Comparison of ENCODE assay signal across 7 cellular contexts in the genomic region with DNA sequence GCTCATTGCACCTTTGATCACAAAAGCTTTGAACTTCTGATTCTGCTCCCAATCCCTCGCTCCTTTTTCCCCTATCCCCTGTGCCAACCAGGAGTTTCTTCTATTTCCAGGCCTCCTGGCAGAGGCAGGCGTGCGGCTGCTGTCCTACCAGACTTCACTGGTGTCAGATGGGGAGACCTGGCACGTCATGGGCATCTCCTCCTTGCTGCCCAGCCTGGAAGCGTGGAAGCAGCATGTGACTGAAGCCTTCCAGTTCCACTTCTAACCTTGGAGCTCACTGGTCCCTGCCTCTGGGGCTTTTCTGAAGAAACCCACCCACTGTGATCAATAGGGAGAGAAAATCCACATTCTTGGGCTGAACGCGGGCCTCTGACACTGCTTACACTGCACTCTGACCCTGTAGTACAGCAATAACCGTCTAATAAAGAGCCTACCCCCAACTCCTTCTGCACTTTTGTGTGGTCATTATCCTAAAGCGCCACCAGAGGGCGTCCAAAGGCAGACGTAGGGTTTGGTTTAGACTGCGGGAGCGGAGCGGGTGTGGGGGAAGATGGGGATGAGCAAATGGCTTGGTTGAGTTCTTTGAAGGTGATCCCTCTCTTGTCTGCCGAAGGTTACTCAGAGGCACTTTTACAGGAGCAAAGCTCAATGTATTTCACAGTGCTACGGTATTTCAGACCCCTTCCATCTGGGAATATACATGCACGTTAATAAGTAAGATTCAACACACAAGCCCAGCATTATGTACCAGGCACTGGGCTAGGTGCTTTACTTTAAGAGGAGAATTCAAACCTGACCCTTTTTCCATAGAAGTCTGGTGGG. TPM values are rescaled to one million over a fixed set of nuclear protein-coding genes. Genes with fewer than 3 reads are reported as not detected.
A peak's percentile ranks its signal among the peaks of the same experiment; 100 is the strongest.
DNase-seq lines count a peak whose midpoint lies in the region; ATAC-seq, FAIRE-seq and TF ChIP-seq lines count a peak whose summit lies in the region.

No MANE protein-coding gene starts in this region.

- no peaks in the 10 kb centered on the region for H3K27me3 ChIP-seq in dorsolateral prefrontal cortex
- no peaks in the 10 kb centered on the region for H3K27me3 ChIP-seq in lung (ENCODE audit: control insufficient read depth, insufficient read depth)

- ATAC-seq in HG03066 (IDR thresholded peaks at IDR 0.05; ENCODE audit: low read depth, unreplicated experiment) = peak; percentile 83
- ATAC-seq in lung (ENCODE audit: insufficient read depth, low FRiP score) = peak; percentile 78

- no peak for TF ChIP-seq POLR2A in GM12891 (IDR thresholded peaks at IDR 0.05; ENCODE audit: low read depth, low read length)

- no peaks in the 10 kb centered on the region for H3K36me3 ChIP-seq in lung (ENCODE audit: control insufficient read depth in 2 of 2, insufficient read depth in 2 of 2, low read length in 2 of 2)

- peaks cover 0 to 4% of the 10 kb centered on the region in 2 donors for H3K4me1 ChIP-seq in lung (ENCODE audit: control insufficient read depth in 2 of 2, insufficient read depth in 2 of 2, low read length in 2 of 2)

- intact Hi-C loops in dorsolateral prefrontal cortex (cut with DNase I) = loop anchor here in 1 of 2 donors (5.0 to 10.0 kb wide), 3 partner anchors 69 to 221 kb away; no protein-coding TSS in a partner anchor

- H3K27ac ChIP-seq in dorsolateral prefrontal cortex (peak overlapping the region in 51 of 59 donors; percentile 1 to 97 (median 64)), lung (ENCODE audit: low read depth in 1 of 2, low read length in 1 of 2) (no peak overlapping the region)

- no peaks in the 10 kb centered on the region for H3K9me3 ChIP-seq in lung (ENCODE audit: control insufficient read depth in 2 of 2, insufficient read depth in 1 of 2, low read length in 1 of 2)

- peak; percentile 67 to 92 (median 84) for TF ChIP-seq CTCF in dorsolateral prefrontal cortex (IDR thresholded peaks at IDR 0.05 in 54 of 56, conservative IDR thresholded peaks at IDR 0.05 in 2 of 56; ENCODE audit: low read depth in 1 of 56, partially characterized antibody in 56 of 56)
- peak; percentile 36 for TF ChIP-seq CTCF in lung (IDR thresholded peaks at IDR 0.05; ENCODE audit: control extremely low read depth, extremely low read depth)

- 37 to 42% methylated on average over 17 of the region's 17 CpGs for WGBS in lung, 2 donors

- peak; percentile 87 for FAIRE-seq in GM12891 (lab: Jason Lieb, UNC)

- DNase-seq in GM12891 (ENCODE audit: insufficient read length, low spot score) (peak; percentile 58), NCI-H345 (lab: John Stamatoyannopoulos, UW) (peak; percentile 81), dorsolateral prefrontal cortex (peak in 9 of 10 donors; percentile 47 to 78 (median 69)), lung (ENCODE audit: low spot score) (peak; percentile 54)
- DNase-seq in activated CD4-positive, alpha-beta T cell treated with anti-CD3 and anti-CD28 coated beads for 48 hours = peak; percentile 67
- DNase-seq in stimulated activated CD8-positive, alpha-beta memory T cell treated with anti-CD3 and anti-CD28 coated beads, Interleukin-12 subunit alpha, Interleukin-12 subunit beta, amount 100 ng/mL, for 4 hours (ENCODE audit: low read depth) = peak; percentile 14

- no peak overlapping the region for H3K4me3 ChIP-seq in dorsolateral prefrontal cortex
- H3K4me3 ChIP-seq in lung = no peak overlapping the region

TF ChIP-seq in GM12891, 5 proteins besides CTCF, POLR2A, EP300 and RAD21:
- TF ChIP-seq POLR2AphosphoS5 (IDR thresholded peaks at IDR 0.05; ENCODE audit: low read depth, low read length) (no peak), TAF1 (IDR thresholded peaks at IDR 0.05; ENCODE audit: low read depth, low read length) (no peak), PAX5 (IDR thresholded peaks at IDR 0.05; ENCODE audit: insufficient read depth, low read length, severe bottlenecking) (no peak), SPI1 (IDR thresholded peaks at IDR 0.05; ENCODE audit: low read depth, low read length) (no peak), POU2F2 (IDR thresholded peaks at IDR 0.05; ENCODE audit: low read depth, low read length) (no peak)

RNA-seq across cellular contexts. Expression of gene HMGCS2, which starts 24.7 kb away (rescaled TPM):
- polyA plus RNA-seq in GM12891 (2012; ENCODE audit: low read depth, missing spikeins) = not detected
- total RNA-seq in dorsolateral prefrontal cortex (1 to 10 TPM in 1 of 120 experiments, not detected in 119; 1.1 TPM), lung (under 1 TPM; 0.28 to 0.52 TPM)
- 1 to 10 TPM in 1 of 2 donors, not detected in 1; 4.2 TPM for polyA plus RNA-seq in lung

RNA-seq across cellular contexts. Expression of gene PHGDH, which starts 32.3 kb away (rescaled TPM):
- polyA plus RNA-seq in GM12891 (2012; ENCODE audit: low read depth, missing spikeins) = 10.6 TPM
- total RNA-seq in dorsolateral prefrontal cortex (100 to 1,000 TPM in 93 of 120 experiments, 10 to 100 TPM in 27; 57.0 to 255 (median 124) TPM), lung (100 to 1,000 TPM in 1 of 2 donors, 10 to 100 TPM in 1; 35.2 to 133 TPM)
- polyA plus RNA-seq in lung = 10 to 100 TPM; 28.8 to 33.2 TPM

Comparison
In these comparisons a context has a peak if more than half of its experiments do, and no peak if none do; other contexts are left out.
1. DNase-seq: peak in every context shown above with its lines; median percentile 81 in NCI-H345; 69 in dorsolateral prefrontal cortex; 67 in activated CD4-positive, alpha-beta T cell treated with anti-CD3 and anti-CD28 coated beads for 48 hours; 58 in GM12891; 54 in lung; 14 in stimulated activated CD8-positive, alpha-beta memory T cell treated with anti-CD3 and anti-CD28 coated beads, Interleukin-12 subunit alpha, Interleukin-12 subunit beta, amount 100 ng/mL, for 4 hours.
2. H3K27ac ChIP-seq: peak in dorsolateral prefrontal cortex (51 of 59); none in lung (0 of 2).